In the genomic region with DNA sequence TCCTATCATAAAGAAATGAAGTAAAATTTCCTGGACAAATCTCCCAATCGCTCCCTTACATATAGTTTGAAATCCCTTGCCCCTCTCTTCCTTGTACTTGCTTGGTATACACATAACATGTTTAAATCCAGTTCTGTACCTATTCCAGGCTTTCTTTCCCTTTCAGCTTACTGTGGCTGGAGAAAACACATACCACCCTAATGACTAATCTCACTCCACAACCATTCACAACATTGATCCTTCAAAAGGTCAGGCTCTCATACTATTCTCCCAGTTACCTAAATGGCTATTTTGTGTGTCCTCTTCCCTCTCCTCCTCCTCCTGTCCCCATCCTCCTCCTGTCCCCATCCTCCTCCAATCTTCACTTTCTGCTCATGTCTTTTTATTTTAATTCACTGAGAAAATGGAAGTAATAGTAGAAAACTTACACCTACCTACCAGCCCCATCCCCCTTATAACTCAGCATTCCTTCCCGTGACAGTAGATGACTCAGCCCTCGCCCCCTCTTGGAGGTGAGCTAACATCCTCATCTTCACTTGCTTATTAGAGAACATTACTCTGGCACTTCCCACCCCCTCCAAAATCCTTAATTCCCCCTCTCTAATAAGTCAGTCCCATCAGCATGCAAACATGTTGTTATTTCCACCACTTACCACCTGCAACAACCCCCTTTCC, we compare ENCODE assay signal across 1 cellular context.
TF ChIP-seq lines count a peak whose summit lies in the region.

No MANE protein-coding gene starts in this region.

TF ChIP-seq in GM23338, 12 proteins besides CTCF, POLR2A, EP300 and RAD21 (continued from another document):
- TF ChIP-seq, protein P1, sequence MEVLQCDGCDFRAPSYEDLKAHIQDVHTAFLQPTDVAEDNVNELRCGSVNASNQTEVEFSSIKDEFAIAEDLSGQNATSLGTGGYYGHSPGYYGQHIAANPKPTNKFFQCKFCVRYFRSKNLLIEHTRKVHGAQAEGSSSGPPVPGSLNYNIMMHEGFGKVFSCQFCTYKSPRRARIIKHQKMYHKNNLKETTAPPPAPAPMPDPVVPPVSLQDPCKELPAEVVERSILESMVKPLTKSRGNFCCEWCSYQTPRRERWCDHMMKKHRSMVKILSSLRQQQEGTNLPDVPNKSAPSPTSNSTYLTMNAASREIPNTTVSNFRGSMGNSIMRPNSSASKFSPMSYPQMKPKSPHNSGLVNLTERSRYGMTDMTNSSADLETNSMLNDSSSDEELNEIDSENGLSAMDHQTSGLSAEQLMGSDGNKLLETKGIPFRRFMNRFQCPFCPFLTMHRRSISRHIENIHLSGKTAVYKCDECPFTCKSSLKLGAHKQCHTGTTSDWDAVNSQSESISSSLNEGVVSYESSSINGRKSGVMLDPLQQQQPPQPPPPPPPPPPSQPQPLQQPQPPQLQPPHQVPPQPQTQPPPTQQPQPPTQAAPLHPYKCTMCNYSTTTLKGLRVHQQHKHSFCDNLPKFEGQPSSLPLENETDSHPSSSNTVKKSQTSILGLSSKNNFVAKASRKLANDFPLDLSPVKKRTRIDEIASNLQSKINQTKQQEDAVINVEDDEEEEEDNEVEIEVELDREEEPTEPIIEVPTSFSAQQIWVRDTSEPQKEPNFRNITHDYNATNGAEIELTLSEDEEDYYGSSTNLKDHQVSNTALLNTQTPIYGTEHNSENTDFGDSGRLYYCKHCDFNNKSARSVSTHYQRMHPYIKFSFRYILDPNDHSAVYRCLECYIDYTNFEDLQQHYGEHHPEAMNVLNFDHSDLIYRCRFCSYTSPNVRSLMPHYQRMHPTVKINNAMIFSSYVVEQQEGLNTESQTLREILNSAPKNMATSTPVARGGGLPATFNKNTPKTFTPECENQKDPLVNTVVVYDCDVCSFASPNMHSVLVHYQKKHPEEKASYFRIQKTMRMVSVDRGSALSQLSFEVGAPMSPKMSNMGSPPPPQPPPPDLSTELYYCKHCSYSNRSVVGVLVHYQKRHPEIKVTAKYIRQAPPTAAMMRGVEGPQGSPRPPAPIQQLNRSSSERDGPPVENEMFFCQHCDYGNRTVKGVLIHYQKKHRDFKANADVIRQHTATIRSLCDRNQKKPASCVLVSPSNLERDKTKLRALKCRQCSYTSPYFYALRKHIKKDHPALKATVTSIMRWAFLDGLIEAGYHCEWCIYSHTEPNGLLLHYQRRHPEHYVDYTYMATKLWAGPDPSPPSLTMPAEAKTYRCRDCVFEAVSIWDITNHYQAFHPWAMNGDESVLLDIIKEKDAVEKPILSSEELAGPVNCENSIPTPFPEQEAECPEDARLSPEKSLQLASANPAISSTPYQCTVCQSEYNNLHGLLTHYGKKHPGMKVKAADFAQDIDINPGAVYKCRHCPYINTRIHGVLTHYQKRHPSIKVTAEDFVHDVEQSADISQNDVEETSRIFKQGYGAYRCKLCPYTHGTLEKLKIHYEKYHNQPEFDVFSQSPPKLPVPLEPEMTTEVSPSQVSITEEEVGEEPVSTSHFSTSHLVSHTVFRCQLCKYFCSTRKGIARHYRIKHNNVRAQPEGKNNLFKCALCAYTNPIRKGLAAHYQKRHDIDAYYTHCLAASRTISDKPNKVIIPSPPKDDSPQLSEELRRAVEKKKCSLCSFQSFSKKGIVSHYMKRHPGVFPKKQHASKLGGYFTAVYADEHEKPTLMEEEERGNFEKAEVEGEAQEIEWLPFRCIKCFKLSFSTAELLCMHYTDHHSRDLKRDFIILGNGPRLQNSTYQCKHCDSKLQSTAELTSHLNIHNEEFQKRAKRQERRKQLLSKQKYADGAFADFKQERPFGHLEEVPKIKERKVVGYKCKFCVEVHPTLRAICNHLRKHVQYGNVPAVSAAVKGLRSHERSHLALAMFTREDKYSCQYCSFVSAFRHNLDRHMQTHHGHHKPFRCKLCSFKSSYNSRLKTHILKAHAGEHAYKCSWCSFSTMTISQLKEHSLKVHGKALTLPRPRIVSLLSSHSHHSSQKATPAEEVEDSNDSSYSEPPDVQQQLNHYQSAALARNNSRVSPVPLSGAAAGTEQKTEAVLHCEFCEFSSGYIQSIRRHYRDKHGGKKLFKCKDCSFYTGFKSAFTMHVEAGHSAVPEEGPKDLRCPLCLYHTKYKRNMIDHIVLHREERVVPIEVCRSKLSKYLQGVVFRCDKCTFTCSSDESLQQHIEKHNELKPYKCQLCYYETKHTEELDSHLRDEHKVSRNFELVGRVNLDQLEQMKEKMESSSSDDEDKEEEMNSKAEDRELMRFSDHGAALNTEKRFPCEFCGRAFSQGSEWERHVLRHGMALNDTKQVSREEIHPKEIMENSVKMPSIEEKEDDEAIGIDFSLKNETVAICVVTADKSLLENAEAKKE (CRISPR knock-in tag; IDR thresholded peaks at IDR 0.05), result no peak
- TF ChIP-seq ZNF331 (CRISPR knock-in tag; IDR thresholded peaks at IDR 0.05; ENCODE audit: low read depth) (no peak), NANOG (IDR thresholded peaks at IDR 0.05; ENCODE audit: borderline replicate concordance) (no peak), POLR2AphosphoS5 (IDR thresholded peaks at IDR 0.05; ENCODE audit: low read depth) (no peak), EZH2 (IDR thresholded peaks at IDR 0.05; ENCODE audit: low read depth, unreplicated experiment) (no peak), JUNB (IDR thresholded peaks at IDR 0.05; ENCODE audit: unreplicated experiment) (no peak)
- TF ChIP-seq, protein P2, sequence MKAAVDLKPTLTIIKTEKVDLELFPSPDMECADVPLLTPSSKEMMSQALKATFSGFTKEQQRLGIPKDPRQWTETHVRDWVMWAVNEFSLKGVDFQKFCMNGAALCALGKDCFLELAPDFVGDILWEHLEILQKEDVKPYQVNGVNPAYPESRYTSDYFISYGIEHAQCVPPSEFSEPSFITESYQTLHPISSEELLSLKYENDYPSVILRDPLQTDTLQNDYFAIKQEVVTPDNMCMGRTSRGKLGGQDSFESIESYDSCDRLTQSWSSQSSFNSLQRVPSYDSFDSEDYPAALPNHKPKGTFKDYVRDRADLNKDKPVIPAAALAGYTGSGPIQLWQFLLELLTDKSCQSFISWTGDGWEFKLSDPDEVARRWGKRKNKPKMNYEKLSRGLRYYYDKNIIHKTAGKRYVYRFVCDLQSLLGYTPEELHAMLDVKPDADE (IDR thresholded peaks at IDR 0.05), result no peak
